9 cellular contexts compared by ENCODE assay signal in genomic region chr20:25054995-25055629, GRCh38. TPM values are rescaled to one million over a fixed set of nuclear protein-coding genes. Genes with fewer than 3 reads are reported as not detected.
DNase-seq lines count a peak whose midpoint lies in the region; ATAC-seq, FAIRE-seq and TF ChIP-seq lines count a peak whose summit lies in the region.
"Had no signal": no experiment of that assay in that cellular context is flagged by ENCODE, and none has a peak within 500 bp of the region (broad histone marks: within the 10 kb centered on the region; RNA-seq: fewer than 3 reads in every experiment).

No MANE protein-coding gene starts in this region.

- H3K9me3 Mint-ChIP-seq in stimulated activated naive CD8-positive, alpha-beta T cell treated with anti-CD3 and anti-CD28 coated beads, Interleukin-15, amount 100 ng/mL, for 72 hours = no peaks in the 10 kb centered on the region

- peak overlapping the region; percentile 78 to 88 for H3K27ac ChIP-seq in small intestine (ENCODE audit: low read depth in 1 of 2, low read length in 1 of 2)

- H3K27me3 ChIP-seq in small intestine (ENCODE audit: control insufficient read depth in 2 of 2, insufficient read depth in 2 of 2, low read length in 2 of 2) = no peaks in the 10 kb centered on the region

- ATAC-seq in HG03159 (IDR thresholded peaks at IDR 0.05; ENCODE audit: unreplicated experiment) = no peak
- ATAC-seq in stimulated activated naive CD8-positive, alpha-beta T cell treated with anti-CD3 and anti-CD28 coated beads, Interleukin-15, amount 100 ng/mL, for 72 hours = no peak

- no peaks in the 10 kb centered on the region for H3K9me3 ChIP-seq in small intestine (ENCODE audit: control insufficient read depth, low read depth)

- H3K4me3 ChIP-seq in foreskin fibroblast (ENCODE audit: low read depth in 1 of 2, low read length in 2 of 2) = no peak overlapping the region
- no peak overlapping the region for H3K4me3 ChIP-seq in small intestine (ENCODE audit: low read depth in 1 of 2, low read length in 2 of 2)

- H3K4me1 ChIP-seq in small intestine (ENCODE audit: control insufficient read depth in 2 of 2, insufficient read depth in 1 of 2, low read depth in 1 of 2, low read length in 1 of 2) = peaks cover 16 to 22% of the 10 kb centered on the region in 2 donors

- peaks cover 73% of the 10 kb centered on the region for H3K4me1 Mint-ChIP-seq in stimulated activated naive CD8-positive, alpha-beta T cell treated with anti-CD3 and anti-CD28 coated beads, Interleukin-15, amount 100 ng/mL, for 72 hours

- 56 to 66% (median 58%) methylated on average over 10 of the region's 10 CpGs for WGBS in small intestine, 3 donors

- no peak for TF ChIP-seq CTCF in foreskin fibroblast (IDR thresholded peaks at IDR 0.05; ENCODE audit: low read depth, low read length)

- no peak overlapping the region for H3K4me3 Mint-ChIP-seq in stimulated activated naive CD8-positive, alpha-beta T cell treated with anti-CD3 and anti-CD28 coated beads, Interleukin-15, amount 100 ng/mL, for 72 hours

- no peak overlapping the region for H3K27ac Mint-ChIP-seq in stimulated activated naive CD8-positive, alpha-beta T cell treated with anti-CD3 and anti-CD28 coated beads, Interleukin-15, amount 100 ng/mL, for 72 hours

- H3K36me3 ChIP-seq in small intestine (ENCODE audit: control insufficient read depth in 2 of 2, insufficient read depth in 2 of 2, low read length in 2 of 2) = no peaks in the 10 kb centered on the region

- H3K27me3 Mint-ChIP-seq in stimulated activated naive CD8-positive, alpha-beta T cell treated with anti-CD3 and anti-CD28 coated beads, Interleukin-15, amount 100 ng/mL, for 72 hours = no peaks in the 10 kb centered on the region

- no peak for FAIRE-seq in small intestine (lab: Jason Lieb, UNC)

- peak; percentile 60 for DNase-seq in GM03348 (ENCODE audit: low spot score)
- DNase-seq in RKO (ENCODE audit: low spot score) = peak; percentile 56
- DNase-seq in foreskin fibroblast = peak; percentile 36 to 67
- peak; percentile 61 for DNase-seq in small intestine
- DNase-seq in SK-N-DZ (ENCODE audit: low spot score) = no peak
- DNase-seq in DMS79 treated with DMSO at 0.1 percent for 48 hours (lab: John Stamatoyannopoulos, UW) = no peak
- DNase-seq in stimulated activated naive CD8-positive, alpha-beta T cell treated with anti-CD3 and anti-CD28 coated beads, Interleukin-15, amount 100 ng/mL, for 72 hours = no peak
- DNase-seq: activated CD8-positive, alpha-beta memory T cell treated with anti-CD3 and anti-CD28 coated beads, Interleukin-2, amount 50 U/mL, for 48 hours had no signal

RNA-seq across cellular contexts. Expression of gene ACSS1, which starts 2.8 kb away (rescaled TPM):
- polyA plus RNA-seq in small intestine = 10 to 100 TPM; 27.9 to 65.8 (median 45.1) TPM
- not detected in 2 replicates for polyA plus RNA-seq in SK-N-DZ (2014; cell fraction: cytosol; rRNA removed)
- polyA plus RNA-seq in SK-N-DZ (2014; cell fraction: nucleus; rRNA removed) = 0.12 TPM in 1 of 2 replicates, not detected in the other

RNA-seq across cellular contexts. Expression of gene VSX1, which starts 26.8 kb away (rescaled TPM):
- polyA plus RNA-seq in small intestine = under 1 TPM in 1 of 3 donors, not detected in 2; 0.04 TPM
- not detected in 2 replicates for polyA plus RNA-seq in SK-N-DZ (2014; cell fraction: cytosol; rRNA removed)
- polyA plus RNA-seq in SK-N-DZ (2014; cell fraction: nucleus; rRNA removed) = not detected in 2 replicates

Comparison
In these comparisons a context has a peak if more than half of its experiments do, and no peak if none do; other contexts are left out.
1. DNase-seq: peak in GM03348 (single experiment), RKO (single experiment), foreskin fibroblast (2 of 2) and small intestine (single experiment); none in SK-N-DZ (single experiment), DMS79 treated with DMSO at 0.1 percent for 48 hours (single experiment) and stimulated activated naive CD8-positive, alpha-beta T cell treated with anti-CD3 and anti-CD28 coated beads, Interleukin-15, amount 100 ng/mL, for 72 hours (0 of 2).